ENCODE assay signal across 10 cellular contexts in the genomic region with DNA sequence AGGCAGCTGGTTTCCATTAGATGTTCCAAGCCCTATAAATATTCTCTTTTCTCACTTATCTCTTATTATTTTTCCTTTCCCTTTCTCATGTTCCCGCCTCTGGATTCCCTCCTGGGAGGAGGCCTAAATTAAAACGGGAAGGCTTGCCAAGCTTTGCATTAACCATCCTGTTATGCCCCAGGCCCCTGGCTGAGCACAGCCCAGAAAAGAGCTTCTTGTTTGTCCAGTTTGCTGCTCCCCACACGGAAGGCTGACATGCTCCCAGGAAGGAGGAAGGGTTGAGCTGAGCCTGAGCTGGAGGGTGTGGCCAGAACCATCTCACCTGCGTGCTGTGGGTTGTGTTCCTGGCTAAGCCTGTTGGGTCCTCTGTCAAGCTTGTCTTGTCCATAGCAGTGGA.
A peak's percentile ranks its signal among the peaks of the same experiment; 100 is the strongest.
DNase-seq lines count a peak whose midpoint lies in the region; ATAC-seq and TF ChIP-seq lines count a peak whose summit lies in the region.
"Had no signal": no experiment of that assay in that cellular context is flagged by ENCODE, and none has a peak within 500 bp of the region (broad histone marks: within the 10 kb centered on the region; RNA-seq: fewer than 3 reads in every experiment).

No MANE protein-coding gene starts in this region.

- TF ChIP-seq CTCF in ovary (IDR thresholded peaks at IDR 0.05), result no peak

- H3K9me3 Mint-ChIP-seq in activated T-cell treated with anti-CD3 and anti-CD28 coated beads, Interleukin-2, amount 50 U/mL, for 72 hours, result no peaks in the 10 kb centered on the region

- H3K27me3 Mint-ChIP-seq in activated T-cell treated with anti-CD3 and anti-CD28 coated beads, Interleukin-2, amount 50 U/mL, for 72 hours (ENCODE audit: low read depth), result peaks cover 14% of the 10 kb centered on the region

- H3K4me1 Mint-ChIP-seq in activated T-cell treated with anti-CD3 and anti-CD28 coated beads, Interleukin-2, amount 50 U/mL, for 72 hours (ENCODE audit: low read depth), result no peaks in the 10 kb centered on the region

- H3K27me3 ChIP-seq in esophagus (ENCODE audit: control insufficient read depth in 1 of 2, insufficient read depth in 2 of 2, low read length in 2 of 2) (no peaks in the 10 kb centered on the region), ovary (no peaks in the 10 kb centered on the region)

- H3K36me3 ChIP-seq in esophagus (ENCODE audit: control insufficient read depth in 2 of 2, insufficient read depth in 2 of 2, low read length in 1 of 2) (no peaks in the 10 kb centered on the region), ovary (no peaks in the 10 kb centered on the region)

- H3K4me1 ChIP-seq in esophagus (ENCODE audit: control insufficient read depth in 2 of 2, insufficient read depth in 2 of 2, low read length in 1 of 2) (peaks cover 2 to 3% of the 10 kb centered on the region in 2 donors), ovary (ENCODE audit: insufficient read depth) (peaks cover 8% of the 10 kb centered on the region)

- WGBS in esophagus, 2 donors, result 10 to 19% methylated on average over 4 of the region's 4 CpGs
- 5 to 10% (median 8%) methylated on average over 4 of the region's 4 CpGs for WGBS in ovary, 3 donors

- peak; percentile 91 for DNase-seq in COR-L47 (lab: John Stamatoyannopoulos, UW)
- peak; percentile 97 for DNase-seq in NCI-H2081 treated with DMSO at 0.1 percent for 48 hours (lab: John Stamatoyannopoulos, UW)
- peak; percentile 29 to 50 (median 43) for DNase-seq in ovary
- DNase-seq in activated T-cell treated with anti-CD3 and anti-CD28 coated beads, Interleukin-2, amount 50 U/mL, for 72 hours, result no peak
- no peak for DNase-seq in RKO (ENCODE audit: low spot score)
- DNase-seq: central memory CD4-positive, alpha-beta T cell had no signal

- ATAC-seq in HG03108 (IDR thresholded peaks at IDR 0.05; ENCODE audit: unreplicated experiment), result no peak
- ATAC-seq in activated T-cell treated with anti-CD3 and anti-CD28 coated beads, Interleukin-2, amount 50 U/mL, for 72 hours (replicated peaks in 1 of 2), result no peak
- no peak for ATAC-seq in HG03175 (IDR thresholded peaks at IDR 0.05; ENCODE audit: unreplicated experiment)

- H3K27ac Mint-ChIP-seq in activated T-cell treated with anti-CD3 and anti-CD28 coated beads, Interleukin-2, amount 50 U/mL, for 72 hours, result no peak overlapping the region
- H3K27ac Mint-ChIP-seq: B cell had no signal

- H3K4me3 Mint-ChIP-seq in activated T-cell treated with anti-CD3 and anti-CD28 coated beads, Interleukin-2, amount 50 U/mL, for 72 hours, result no peak overlapping the region
- H3K4me3 Mint-ChIP-seq: B cell had no signal

- intact Hi-C loops in ovary (cut with DNase I), result loop anchor here in 1 of 4 donors (10.0 kb wide), 1 partner anchor 66 kb away; a partner anchor contains a TSS

- TF ChIP-seq EP300 in ovary (IDR thresholded peaks at IDR 0.05), result no peak

- H3K27ac ChIP-seq in esophagus (ENCODE audit: low read depth in 2 of 2, low read length in 1 of 2) (peak overlapping the region; percentile 86 to 96), ovary (peak overlapping the region; percentile 32 to 70)

- H3K9me3 ChIP-seq in esophagus (ENCODE audit: control insufficient read depth in 2 of 2, insufficient read depth in 1 of 2, low read depth in 1 of 2, low read length in 1 of 2) (no peaks in the 10 kb centered on the region), ovary (no peaks in the 10 kb centered on the region)

- H3K36me3 Mint-ChIP-seq in activated T-cell treated with anti-CD3 and anti-CD28 coated beads, Interleukin-2, amount 50 U/mL, for 72 hours (ENCODE audit: insufficient read depth in 2 of 2), result no peaks in the 10 kb centered on the region

- TF ChIP-seq POLR2A in ovary (IDR thresholded peaks at IDR 0.05), result no peak

- H3K4me3 ChIP-seq in esophagus (ENCODE audit: low read depth in 1 of 2, low read length in 2 of 2), result no peak overlapping the region
- H3K4me3 ChIP-seq in ovary, result peak overlapping the region; percentile 8

Comparison
In these comparisons a context has a peak if more than half of its experiments do, and no peak if none do; other contexts are left out.
1. DNase-seq: peak in COR-L47 (single experiment), NCI-H2081 treated with DMSO at 0.1 percent for 48 hours (single experiment) and ovary (5 of 5); none in activated T-cell treated with anti-CD3 and anti-CD28 coated beads, Interleukin-2, amount 50 U/mL, for 72 hours (0 of 2) and RKO (single experiment).